In the genomic region with DNA sequence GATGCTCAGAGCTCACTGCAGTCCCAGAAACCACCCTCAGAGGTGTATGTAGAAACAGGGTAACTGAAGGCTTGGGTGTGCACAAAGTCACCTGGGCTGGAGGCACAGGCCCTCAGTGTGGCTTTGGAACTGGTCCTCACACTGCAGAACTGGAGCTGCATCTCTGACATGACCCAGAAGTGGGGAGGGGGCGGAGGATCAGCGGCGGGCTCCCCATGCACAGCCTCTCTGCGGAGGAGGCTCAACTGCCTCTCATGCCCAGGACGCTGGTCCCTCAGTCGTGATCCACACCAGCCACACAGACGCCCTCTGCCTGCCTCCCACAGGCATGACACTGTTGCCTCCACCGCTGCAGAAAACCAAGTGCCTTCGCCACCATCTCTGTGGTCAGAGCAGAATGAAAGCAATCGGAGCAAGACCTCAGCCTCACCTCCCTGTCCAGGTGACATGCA, we compare ENCODE assay signal across 8 cellular contexts.
DNase-seq lines count a peak whose midpoint lies in the region; ATAC-seq and TF ChIP-seq lines count a peak whose summit lies in the region.

No MANE protein-coding gene starts in this region.

- no peak overlapping the region for H3K27ac ChIP-seq in uterus

- DNase-seq in BE2C (peak; percentile 57), glutamatergic neuron (peak; percentile 57), retinal pigment epithelial cell (ENCODE audit: low read depth) (no peak), uterus (no peak), CD1c-positive myeloid dendritic cell (ENCODE audit: extremely low spot score) (no peak)

- TF ChIP-seq POLR2A in uterus (IDR thresholded peaks at IDR 0.05) = no peak

- peaks cover 2% of the 10 kb centered on the region for H3K4me1 Mint-ChIP-seq in glutamatergic neuron (ENCODE audit: low read depth, unreplicated experiment)

- H3K4me3 ChIP-seq in BE2C (ENCODE audit: low read depth, low read length) (no peak overlapping the region), retinal pigment epithelial cell (ENCODE audit: low read length) (no peak overlapping the region), uterus (no peak overlapping the region)

- H3K27me3 ChIP-seq in BE2C = no peaks in the 10 kb centered on the region
- H3K27me3 ChIP-seq in uterus = no peaks in the 10 kb centered on the region

- H3K4me3 Mint-ChIP-seq in glutamatergic neuron (ENCODE audit: unreplicated experiment) = no peak overlapping the region

- no peaks in the 10 kb centered on the region for H3K9me3 ChIP-seq in BE2C
- H3K9me3 ChIP-seq in uterus = no peaks in the 10 kb centered on the region

- H3K27me3 Mint-ChIP-seq in glutamatergic neuron (ENCODE audit: unreplicated experiment) = peaks cover 3% of the 10 kb centered on the region

- TF ChIP-seq CTCF in BE2C (IDR thresholded peaks at IDR 0.05; ENCODE audit: low read depth, low read length) = peak; percentile 67
- no peak for TF ChIP-seq CTCF in glutamatergic neuron (IDR thresholded peaks at IDR 0.05; ENCODE audit: partially characterized antibody, unreplicated experiment)
- peak; percentile 46 for TF ChIP-seq CTCF in retinal pigment epithelial cell (conservative IDR thresholded peaks at IDR 0.05; ENCODE audit: low read depth, low read length)
- no peak for TF ChIP-seq CTCF in uterus (IDR thresholded peaks at IDR 0.05)

- no peak overlapping the region for H3K27ac Mint-ChIP-seq in glutamatergic neuron (ENCODE audit: unreplicated experiment)

- no peaks in the 10 kb centered on the region for H3K4me1 ChIP-seq in BE2C
- no peaks in the 10 kb centered on the region for H3K4me1 ChIP-seq in uterus

- intact Hi-C loops in uterus (cut with DNase I; ENCODE audit: low total_unique reads) = no loop called here

- H3K36me3 ChIP-seq in BE2C (no peaks in the 10 kb centered on the region), uterus (no peaks in the 10 kb centered on the region)

- H3K9me3 Mint-ChIP-seq in glutamatergic neuron (ENCODE audit: unreplicated experiment) = peaks cover 3% of the 10 kb centered on the region

- H3K36me3 Mint-ChIP-seq in glutamatergic neuron (ENCODE audit: unreplicated experiment) = no peaks in the 10 kb centered on the region

- ATAC-seq in GM18511 (IDR thresholded peaks at IDR 0.05; ENCODE audit: unreplicated experiment) (peak; percentile 78), HG03457 (IDR thresholded peaks at IDR 0.05; ENCODE audit: unreplicated experiment) (no peak)

TF ChIP-seq in PFSK-1, 5 proteins besides CTCF, POLR2A, EP300 and RAD21:
- TF ChIP-seq SIN3A (IDR thresholded peaks at IDR 0.05; ENCODE audit: borderline replicate concordance, insufficient read depth, low read length) = no peak
- TF ChIP-seq FOXP2 (optimal IDR thresholded peaks at IDR 0.05; ENCODE audit: borderline replicate concordance, extremely low read depth, extremely low read length, insufficient read depth) = peak; percentile 41

Comparison
In these comparisons a context has a peak if more than half of its experiments do, and no peak if none do; other contexts are left out.
1. DNase-seq: peak in BE2C (single experiment) and glutamatergic neuron (single experiment); none in retinal pigment epithelial cell (single experiment), uterus (0 of 2) and CD1c-positive myeloid dendritic cell (single experiment).
2. CTCF ChIP-seq: peak in BE2C (single experiment) and retinal pigment epithelial cell (single experiment); none in glutamatergic neuron (single experiment) and uterus (0 of 4).